Comparison of ENCODE assay signal across 18 cellular contexts in genomic region chr2:191916826-191917225, GRCh38.
DNase-seq lines count a peak whose midpoint lies in the region; TF ChIP-seq lines count a peak whose summit lies in the region.
"Had no signal": no experiment of that assay in that cellular context is flagged by ENCODE, and none has a peak within 500 bp of the region (broad histone marks: within the 10 kb centered on the region; RNA-seq: fewer than 3 reads in every experiment).

No MANE protein-coding gene starts in this region.

- H3K79me2 ChIP-seq in GM23248 (ENCODE audit: insufficient read depth) = no peaks in the 10 kb centered on the region

- CTCF ChIA-PET in activated CD4-positive, alpha-beta memory T cell treated with anti-CD3 and anti-CD28 coated beads, Interleukin-2, amount 10 ng/mL, durations not matched to agents 7 days and 5 days (lab: Charles Lee) = no interaction called here

- no peaks in the 10 kb centered on the region for H4K20me1 ChIP-seq in GM23248 (ENCODE audit: insufficient read depth)
- H4K20me1 ChIP-seq: BLaER1 had no signal

- no peak overlapping the region for H2AK5ac ChIP-seq in mesenchymal stem cell (ENCODE audit: low read length, severe bottlenecking)

- H3K27ac ChIP-seq in GM23248 (no peak overlapping the region), mesenchymal stem cell (ENCODE audit: low read length, poor library complexity, severe bottlenecking) (no peak overlapping the region)
- H3K27ac ChIP-seq: BLaER1 had no signal

- H2AFZ ChIP-seq in GM23248 (no peak overlapping the region), mesenchymal stem cell (ENCODE audit: low read depth, low read length) (no peak overlapping the region)

- H3K27me3 Mint-ChIP-seq in activated CD4-positive, alpha-beta memory T cell treated with anti-CD3 and anti-CD28 coated beads, Interleukin-2, amount 10 ng/mL, durations not matched to agents 7 days and 5 days = peaks cover 3% of the 10 kb centered on the region

- no peaks in the 10 kb centered on the region for H3K27me3 ChIP-seq in GM23248 (replicated peaks; ENCODE audit: insufficient read depth)
- no peaks in the 10 kb centered on the region for H3K27me3 ChIP-seq in mesenchymal stem cell (ENCODE audit: control insufficient read depth in 1 of 2, insufficient read depth in 1 of 2, low read length in 2 of 2)
- H3K27me3 ChIP-seq: BLaER1 had no signal

- H2BK5ac ChIP-seq in mesenchymal stem cell (ENCODE audit: low read depth, low read length, poor library complexity, severe bottlenecking) = no peak overlapping the region

- H3K9ac ChIP-seq in GM23248 = no peak overlapping the region
- peak overlapping the region; percentile 36 for H3K9ac ChIP-seq in mesenchymal stem cell (ENCODE audit: low read length)
- H3K9ac ChIP-seq: BLaER1 had no signal

- H3K18ac ChIP-seq in mesenchymal stem cell (ENCODE audit: low read depth in 1 of 2, low read length in 2 of 2) = no peak overlapping the region

- no peaks in the 10 kb centered on the region for H3K9me3 Mint-ChIP-seq in activated CD4-positive, alpha-beta memory T cell treated with anti-CD3 and anti-CD28 coated beads, Interleukin-2, amount 10 ng/mL, durations not matched to agents 7 days and 5 days
- H3K9me3 Mint-ChIP-seq: CD4-positive, alpha-beta memory T cell; H9 had no signal

- no peak overlapping the region for H3K27ac Mint-ChIP-seq in activated CD4-positive, alpha-beta memory T cell treated with anti-CD3 and anti-CD28 coated beads, Interleukin-2, amount 10 ng/mL, durations not matched to agents 7 days and 5 days
- H3K27ac Mint-ChIP-seq: CD14-positive monocyte; CD4-positive, alpha-beta memory T cell; H9 had no signal

- in situ Hi-C loops in GM23248 (cut with MboI) = no loop called here

- no peaks in the 10 kb centered on the region; the same call in 1 of the 2 replicates for H3K9me2 ChIP-seq in GM23248 (ENCODE audit: insufficient read depth)

- H3K9me3 ChIP-seq in GM23248 (ENCODE audit: low read depth) = no peaks in the 10 kb centered on the region
- no peaks in the 10 kb centered on the region for H3K9me3 ChIP-seq in mesenchymal stem cell (ENCODE audit: control insufficient read depth, low read length)

- no peaks in the 10 kb centered on the region for H3K4me1 ChIP-seq in GM23248 (ENCODE audit: insufficient read depth)
- no peaks in the 10 kb centered on the region for H3K4me1 ChIP-seq in mesenchymal stem cell (ENCODE audit: control insufficient read depth, insufficient read depth, low read depth, low read length)
- H3K4me1 ChIP-seq: BLaER1 had no signal

- no peak overlapping the region for H4K8ac ChIP-seq in mesenchymal stem cell (ENCODE audit: low read length)

- H3K4me2 ChIP-seq in GM23248 (ENCODE audit: unreplicated experiment) (no peak overlapping the region), mesenchymal stem cell (ENCODE audit: low read length, poor library complexity, severe bottlenecking) (no peak overlapping the region)
- H3K4me2 ChIP-seq: BLaER1 had no signal

- POLR2A ChIA-PET in activated CD4-positive, alpha-beta memory T cell treated with anti-CD3 and anti-CD28 coated beads, Interleukin-2, amount 10 ng/mL, durations not matched to agents 7 days and 5 days (lab: Charles Lee) = no interaction called here

- H2BK12ac ChIP-seq in mesenchymal stem cell (ENCODE audit: low read length in 2 of 2) = no peak overlapping the region

- H3K4me3 ChIP-seq in GM23248 = no peak overlapping the region
- no peak overlapping the region for H3K4me3 ChIP-seq in fibroblast of mammary gland (ENCODE audit: control insufficient read depth, low read depth, low read length)
- peak overlapping the region in 1 of 2 experiments; percentile 46 for H3K4me3 ChIP-seq in mesenchymal stem cell (ENCODE audit: insufficient read depth in 1 of 2, low read depth in 1 of 2, low read length in 2 of 2)
- H3K4me3 ChIP-seq: BLaER1, GM12878 had no signal

- H4K91ac ChIP-seq in mesenchymal stem cell (ENCODE audit: low read length) = no peak overlapping the region

- H3K14ac ChIP-seq in mesenchymal stem cell (ENCODE audit: low read length in 2 of 2) = no peak overlapping the region

- no peaks in the 10 kb centered on the region for H3K79me1 ChIP-seq in mesenchymal stem cell (replicated peaks; ENCODE audit: low read length, poor library complexity, severe bottlenecking)

- H2BK15ac ChIP-seq in mesenchymal stem cell (ENCODE audit: low read depth, poor library complexity, severe bottlenecking) = no peak overlapping the region

- H3F3A ChIP-seq in GM23248 (ENCODE audit: insufficient read depth) = peaks cover 8% of the 10 kb centered on the region; the same call in 1 of the 2 replicates

- DNase-seq in GM23248 = peak; percentile 34
- peak; percentile 79 for DNase-seq in NCI-H446 treated with DMSO at 0.1 percent for 48 hours (lab: John Stamatoyannopoulos, UW)
- DNase-seq in fibroblast of mammary gland (ENCODE audit: low read depth) = peak; percentile 56
- no peak for DNase-seq in mesenchymal stem cell
- no peak for DNase-seq in activated CD4-positive, alpha-beta memory T cell treated with anti-CD3 and anti-CD28 coated beads, Interleukin-2, amount 10 ng/mL, durations not matched to agents 7 days and 5 days
- DNase-seq in activated naive CD4-positive, alpha-beta T cell (lab: John Stamatoyannopoulos, UW) = no peak
- DNase-seq in hepatic stellate cell (ENCODE audit: low spot score) = no peak
- DNase-seq in activated CD8-positive, alpha-beta memory T cell treated with anti-CD3 and anti-CD28 coated beads, Interleukin-2, amount 50 U/mL, for 48 hours = no peak
- DNase-seq: ACHN; AML-193; CD4-positive, alpha-beta memory T cell; DMS153; DMS79 treated with DMSO at 0.1 percent for 48 hours; GF-D8; H9 had no signal

- H3K23ac ChIP-seq in mesenchymal stem cell (ENCODE audit: low read length in 2 of 2) = no peak overlapping the region

- H3K36me3 ChIP-seq in GM23248 (ENCODE audit: low read depth) (no peaks in the 10 kb centered on the region), mesenchymal stem cell (ENCODE audit: control insufficient read depth in 1 of 2, insufficient read depth in 2 of 2, low read depth in 1 of 2, low read length in 2 of 2) (peaks cover 0 to 3% of the 10 kb centered on the region in 2 experiments)
- H3K36me3 ChIP-seq: BLaER1 had no signal

- no peak overlapping the region for H3K4me3 Mint-ChIP-seq in activated CD4-positive, alpha-beta memory T cell treated with anti-CD3 and anti-CD28 coated beads, Interleukin-2, amount 10 ng/mL, durations not matched to agents 7 days and 5 days
- H3K4me3 Mint-ChIP-seq: CD14-positive monocyte; CD4-positive, alpha-beta memory T cell; H9 had no signal

- H2BK120ac ChIP-seq in mesenchymal stem cell (ENCODE audit: low read depth, low read length) = no peak overlapping the region

- no peak for TF ChIP-seq CTCF in fibroblast of mammary gland (conservative IDR thresholded peaks at IDR 0.05; ENCODE audit: control insufficient read depth, insufficient read depth, low read depth, low read length)

- 3 to 12% methylated on average over 1 of the region's 1 CpG for WGBS in GM23248 (ENCODE audit: low coverage in 1 of 2, low lambda C conversion rate in 2 of 2, missing lambda C conversion rate in 2 of 2), 2 experiments
- 98% methylated on average over 1 of the region's 1 CpG for WGBS in mesenchymal stem cell

- no peak overlapping the region for H3K4ac ChIP-seq in mesenchymal stem cell (ENCODE audit: low read depth in 1 of 2, low read length in 2 of 2)

- H3K4me1 Mint-ChIP-seq in activated CD4-positive, alpha-beta memory T cell treated with anti-CD3 and anti-CD28 coated beads, Interleukin-2, amount 10 ng/mL, durations not matched to agents 7 days and 5 days = no peaks in the 10 kb centered on the region
- H3K4me1 Mint-ChIP-seq: CD14-positive monocyte; CD4-positive, alpha-beta memory T cell had no signal

- no peaks in the 10 kb centered on the region for H3K36me3 Mint-ChIP-seq in activated CD4-positive, alpha-beta memory T cell treated with anti-CD3 and anti-CD28 coated beads, Interleukin-2, amount 10 ng/mL, durations not matched to agents 7 days and 5 days (ENCODE audit: low read depth)
- H3K36me3 Mint-ChIP-seq: CD14-positive monocyte; CD4-positive, alpha-beta memory T cell had no signal

Comparison
In these comparisons a context has a peak if more than half of its experiments do, and no peak if none do; other contexts are left out.
1. DNase-seq: peak in GM23248 (single experiment), NCI-H446 treated with DMSO at 0.1 percent for 48 hours (single experiment) and fibroblast of mammary gland (single experiment); none in mesenchymal stem cell (single experiment), activated CD4-positive, alpha-beta memory T cell treated with anti-CD3 and anti-CD28 coated beads, Interleukin-2, amount 10 ng/mL, durations not matched to agents 7 days and 5 days (single experiment), activated naive CD4-positive, alpha-beta T cell (0 of 4), hepatic stellate cell (single experiment) and activated CD8-positive, alpha-beta memory T cell treated with anti-CD3 and anti-CD28 coated beads, Interleukin-2, amount 50 U/mL, for 48 hours (single experiment).